Comparison of ENCODE assay signal across 20 cellular contexts in genomic region chr7:156985101-156985967, GRCh38. TPM values are rescaled to one million over a fixed set of nuclear protein-coding genes. Genes with fewer than 3 reads are reported as not detected.
DNase-seq lines count a peak whose midpoint lies in the region; ATAC-seq and TF ChIP-seq lines count a peak whose summit lies in the region.
"Had no signal": no experiment of that assay in that cellular context is flagged by ENCODE, and none has a peak within 500 bp of the region (broad histone marks: within the 10 kb centered on the region; RNA-seq: fewer than 3 reads in every experiment).

No MANE protein-coding gene starts in this region.

- H3K4me2 ChIP-seq in GM23248 (ENCODE audit: unreplicated experiment), result peak overlapping the region; percentile 77

- no peaks in the 10 kb centered on the region for H4K20me1 ChIP-seq in GM23248 (ENCODE audit: insufficient read depth)

- H3K9me3 ChIP-seq in GM23248 (ENCODE audit: low read depth) (no peaks in the 10 kb centered on the region), endodermal cell (ENCODE audit: control insufficient read depth, low read length) (no peaks in the 10 kb centered on the region)

- H3K9me3 Mint-ChIP-seq in HFFc6 (no peaks in the 10 kb centered on the region), endodermal cell (peaks cover 1% of the 10 kb centered on the region)
- H3K9me3 Mint-ChIP-seq in stimulated activated memory B cell treated with anti-CD40 and anti-IgM and Interleukin-4, amounts not matched to agents 10 μg/mL and 1 μg/mL and 100 μg/mL, for 72 hours, result no peaks in the 10 kb centered on the region
- H3K9me3 Mint-ChIP-seq: activated CD4-positive, alpha-beta T cell treated with anti-CD3 and anti-CD28 coated beads, Interleukin-2, amount 10 ng/mL, durations not matched to agents 24 days and 14 days; activated naive CD4-positive, alpha-beta T cell treated with anti-CD3 and anti-CD28 coated beads, Interleukin-2, amount 50 U/mL, for 24 hours; CD4-positive, alpha-beta T cell; dendritic cell treated with granulocyte-macrophage colony-stimulating factor and Interleukin-4, amounts not matched to agents 40 ng/mL and 50 ng/mL, for 4 days; memory B cell; T-helper 2 cell treated with Interferon-gamma antibody and Interleukin-4, amounts not matched to agents 5 μg/mL and 100 μg/mL, for 36 hours had no signal

- peaks cover 4% of the 10 kb centered on the region; the same call in 1 of the 2 replicates for H3K4me1 ChIP-seq in GM23248 (ENCODE audit: insufficient read depth)
- no peaks in the 10 kb centered on the region for H3K4me1 ChIP-seq in endodermal cell (ENCODE audit: control insufficient read depth, insufficient read depth, low read length)

- CTCF ChIA-PET in RWPE1 (lab: Yijun Ruan, JAX), result no interaction called here

- peak overlapping the region; percentile 60; the same call in 1 of the 2 replicates for H3K9ac ChIP-seq in GM23248
- H3K9ac ChIP-seq in endodermal cell (ENCODE audit: extremely low read depth, low read length, poor library complexity, severe bottlenecking), result no peak overlapping the region

- in situ Hi-C loops in GM23248 (cut with MboI), result no loop called here

- H3K79me2 ChIP-seq in GM23248 (ENCODE audit: insufficient read depth), result no peaks in the 10 kb centered on the region

- no peak overlapping the region for H2AFZ ChIP-seq in GM23248

- H3K4me1 Mint-ChIP-seq in HFFc6 (ENCODE audit: low read depth) (peaks cover 10% of the 10 kb centered on the region), endodermal cell (no peaks in the 10 kb centered on the region)
- no peaks in the 10 kb centered on the region for H3K4me1 Mint-ChIP-seq in stimulated activated memory B cell treated with anti-CD40 and anti-IgM and Interleukin-4, amounts not matched to agents 10 μg/mL and 1 μg/mL and 100 μg/mL, for 72 hours
- H3K4me1 Mint-ChIP-seq: activated CD4-positive, alpha-beta T cell treated with anti-CD3 and anti-CD28 coated beads, Interleukin-2, amount 10 ng/mL, durations not matched to agents 24 days and 14 days; activated naive CD4-positive, alpha-beta T cell treated with anti-CD3 and anti-CD28 coated beads, Interleukin-2, amount 50 U/mL, for 24 hours; memory B cell had no signal

- H3K27me3 Mint-ChIP-seq in HFFc6 (ENCODE audit: insufficient read depth) (peaks cover 6% of the 10 kb centered on the region; the same call in 1 of the 2 replicates), endodermal cell (ENCODE audit: insufficient read depth) (peaks cover 3% of the 10 kb centered on the region)
- H3K27me3 Mint-ChIP-seq in stimulated activated memory B cell treated with anti-CD40 and anti-IgM and Interleukin-4, amounts not matched to agents 10 μg/mL and 1 μg/mL and 100 μg/mL, for 72 hours, result peaks cover 8% of the 10 kb centered on the region
- H3K27me3 Mint-ChIP-seq: activated CD4-positive, alpha-beta T cell treated with anti-CD3 and anti-CD28 coated beads, Interleukin-2, amount 10 ng/mL, durations not matched to agents 24 days and 14 days; activated naive CD4-positive, alpha-beta T cell treated with anti-CD3 and anti-CD28 coated beads, Interleukin-2, amount 50 U/mL, for 24 hours; CD4-positive, alpha-beta T cell; memory B cell had no signal

- no peaks in the 10 kb centered on the region for H3K9me2 ChIP-seq in GM23248 (ENCODE audit: insufficient read depth)

- DNase-seq in GM23248, result no peak
- no peak for DNase-seq in HFFc6
- no peak for DNase-seq in endodermal cell
- DNase-seq in RWPE1 (ENCODE audit: low spot score), result no peak
- DNase-seq in GM19238 (ENCODE audit: insufficient read length, low spot score), result no peak
- no peak for DNase-seq in activated T-cell treated with anti-CD3 and anti-CD28 coated beads, Interleukin-2, amount 50 U/mL, for 1 hour
- DNase-seq: activated CD4-positive, alpha-beta T cell treated with anti-CD3 and anti-CD28 coated beads, Interleukin-2, amount 10 ng/mL, durations not matched to agents 24 days and 14 days; CD4-positive, alpha-beta T cell; DMS153; glutamatergic neuron; NCI-H526; RPMI8226; small intestine; stimulated activated CD4-positive, alpha-beta T cell treated with anti-CD3 and anti-CD28 coated beads, Interleukin-1b, Interleukin-23, amount 100 ng/mL, for 48 hours had no signal

- H3K27ac Mint-ChIP-seq in HFFc6, result no peak overlapping the region
- H3K27ac Mint-ChIP-seq in endodermal cell, result no peak overlapping the region
- no peak overlapping the region for H3K27ac Mint-ChIP-seq in stimulated activated memory B cell treated with anti-CD40 and anti-IgM and Interleukin-4, amounts not matched to agents 10 μg/mL and 1 μg/mL and 100 μg/mL, for 72 hours
- H3K27ac Mint-ChIP-seq: activated CD4-positive, alpha-beta T cell treated with anti-CD3 and anti-CD28 coated beads, Interleukin-2, amount 10 ng/mL, durations not matched to agents 24 days and 14 days; activated naive CD4-positive, alpha-beta T cell treated with anti-CD3 and anti-CD28 coated beads, Interleukin-2, amount 50 U/mL, for 24 hours; CD4-positive, alpha-beta T cell; dendritic cell treated with granulocyte-macrophage colony-stimulating factor and Interleukin-4, amounts not matched to agents 40 ng/mL and 50 ng/mL, for 4 days; memory B cell; T-helper 2 cell treated with Interferon-gamma antibody and Interleukin-4, amounts not matched to agents 5 μg/mL and 100 μg/mL, for 36 hours had no signal

- 76 to 77% methylated on average over 27 to 29 of the region's 29 CpGs for WGBS in GM23248 (ENCODE audit: low coverage in 1 of 2, low lambda C conversion rate in 2 of 2, missing lambda C conversion rate in 2 of 2), 2 experiments
- 88 to 91% methylated on average over 20 to 29 of the region's 29 CpGs for WGBS in endodermal cell (ENCODE audit: insufficient coverage in 1 of 2, insufficient read length in 1 of 2), 2 experiments

- H3K4me3 Mint-ChIP-seq in HFFc6, result no peak overlapping the region
- H3K4me3 Mint-ChIP-seq in endodermal cell, result no peak overlapping the region
- H3K4me3 Mint-ChIP-seq in stimulated activated memory B cell treated with anti-CD40 and anti-IgM and Interleukin-4, amounts not matched to agents 10 μg/mL and 1 μg/mL and 100 μg/mL, for 72 hours, result no peak overlapping the region
- H3K4me3 Mint-ChIP-seq: activated CD4-positive, alpha-beta T cell treated with anti-CD3 and anti-CD28 coated beads, Interleukin-2, amount 10 ng/mL, durations not matched to agents 24 days and 14 days; activated naive CD4-positive, alpha-beta T cell treated with anti-CD3 and anti-CD28 coated beads, Interleukin-2, amount 50 U/mL, for 24 hours; CD4-positive, alpha-beta T cell; dendritic cell treated with granulocyte-macrophage colony-stimulating factor and Interleukin-4, amounts not matched to agents 40 ng/mL and 50 ng/mL, for 4 days; memory B cell; T-helper 2 cell treated with Interferon-gamma antibody and Interleukin-4, amounts not matched to agents 5 μg/mL and 100 μg/mL, for 36 hours had no signal

- peak; percentile 20 for ATAC-seq in stimulated activated memory B cell treated with anti-CD40 and anti-IgM and Interleukin-4, amounts not matched to agents 10 μg/mL and 1 μg/mL and 100 μg/mL, for 72 hours

- POLR2A ChIA-PET in RWPE1 (lab: Yijun Ruan, JAX; ENCODE audit: low non-redundant PET), result no interaction called here

- H3K27ac ChIP-seq in GM23248 (peak overlapping the region; percentile 61; the same call in 1 of the 2 replicates), endodermal cell (ENCODE audit: low read depth, low read length) (no peak overlapping the region), RWPE1 (no peak overlapping the region)
- H3K27ac ChIP-seq: cardiac muscle cell had no signal

- TF ChIP-seq CTCF in HFFc6 (IDR thresholded peaks at IDR 0.05) (0 out of 2 replicates have a peak, but pooled peaks have one; percentile 11), endodermal cell (conservative IDR thresholded peaks at IDR 0.05) (peak; percentile 13), RWPE1 (conservative IDR thresholded peaks at IDR 0.05; ENCODE audit: low read depth) (no peak)

- peaks cover 19% of the 10 kb centered on the region for H3F3A ChIP-seq in GM23248 (ENCODE audit: insufficient read depth)

- no peaks in the 10 kb centered on the region for H3K36me3 ChIP-seq in GM23248 (ENCODE audit: low read depth)
- H3K36me3 ChIP-seq in endodermal cell (ENCODE audit: control insufficient read depth, insufficient read depth, low read length), result peaks cover 3% of the 10 kb centered on the region
- H3K36me3 ChIP-seq: cardiac muscle cell had no signal

- H3K27me3 ChIP-seq in GM23248 (replicated peaks; ENCODE audit: insufficient read depth) (no peaks in the 10 kb centered on the region), endodermal cell (ENCODE audit: control insufficient read depth, insufficient read depth, low read length, poor library complexity, severe bottlenecking) (no peaks in the 10 kb centered on the region)
- H3K27me3 ChIP-seq: cardiac muscle cell had no signal

- H3K4me3 ChIP-seq in GM23248 (no peak overlapping the region), endodermal cell (ENCODE audit: low read length) (no peak overlapping the region)
- H3K4me3 ChIP-seq: cardiac muscle cell had no signal

- H3K36me3 Mint-ChIP-seq in HFFc6 (ENCODE audit: low read depth) (no peaks in the 10 kb centered on the region), endodermal cell (ENCODE audit: low read depth) (no peaks in the 10 kb centered on the region)
- H3K36me3 Mint-ChIP-seq in stimulated activated memory B cell treated with anti-CD40 and anti-IgM and Interleukin-4, amounts not matched to agents 10 μg/mL and 1 μg/mL and 100 μg/mL, for 72 hours, result no peaks in the 10 kb centered on the region
- H3K36me3 Mint-ChIP-seq: activated naive CD4-positive, alpha-beta T cell treated with anti-CD3 and anti-CD28 coated beads, Interleukin-2, amount 50 U/mL, for 24 hours; memory B cell had no signal

RNA-seq across cellular contexts. Expression of gene MNX1, which starts 25.1 kb away (rescaled TPM):
- not detected in 2 replicates for total RNA-seq in GM23248 (2014; rRNA removed; shearing (Covaris generic))
- not detected in 2 replicates for polyA plus RNA-seq in GM23248 (2016; fragmentation: Nextera tagmentation; extraction: Ambion mirVana)
- total RNA-seq in HFFc6 (2021; fragmentation: NEBNext Ultra II Directional; extraction: Animal tissue kit (Norgen Biotek cat#: 25700)), result not detected
- 10 to 100 TPM; 14.5 to 18.7 TPM for total RNA-seq in endodermal cell
- 1.7 TPM for polyA plus RNA-seq in endodermal cell (2013, experiment 1 of 2)
- 2.1 TPM for polyA plus RNA-seq in endodermal cell (2013, experiment 2 of 2)
- total RNA-seq: activated CD4-positive, alpha-beta T cell treated with anti-CD3 and anti-CD28 coated beads, Interleukin-2, amount 10 ng/mL, durations not matched to agents 24 days and 14 days had no signal

RNA-seq across cellular contexts. Expression of gene NOM1, which starts 35.8 kb away (rescaled TPM):
- 13.7 and 17.9 TPM in 2 replicates for total RNA-seq in GM23248 (2014; rRNA removed; shearing (Covaris generic))
- 9.2 TPM in 2 replicates for polyA plus RNA-seq in GM23248 (2016; fragmentation: Nextera tagmentation; extraction: Ambion mirVana)
- total RNA-seq in HFFc6 (2021; fragmentation: NEBNext Ultra II Directional; extraction: Animal tissue kit (Norgen Biotek cat#: 25700)), result 10 to 100 TPM; 13.1 to 21.1 (median 14.9) TPM
- total RNA-seq in endodermal cell, result 10 to 100 TPM; 22.8 to 27.0 TPM
- 16.6 TPM for polyA plus RNA-seq in endodermal cell (2013, experiment 1 of 2)
- polyA plus RNA-seq in endodermal cell (2013, experiment 2 of 2), result 16.3 TPM

Comparison
In these comparisons a context has a peak if more than half of its experiments do, and no peak if none do; other contexts are left out.
1. RNA of gene MNX1, which starts 25.1 kb away (total RNA-seq): 14.5 to 18.7 TPM in endodermal cell; not detected in GM23248 and not detected in HFFc6; every median in the first group is over 10 times any median in the second.